In genomic region chr1:246788895-246789338, GRCh38 we compare ENCODE assay signal across 1 cellular context.
TF ChIP-seq lines count a peak whose summit lies in the region.

No MANE protein-coding gene starts in this region.

TF ChIP-seq in WTC11, 78 proteins besides CTCF, POLR2A, EP300 and RAD21 (continued from another document):
- no peak for TF ChIP-seq OVOL2 (CRISPR knock-in tag; IDR thresholded peaks at IDR 0.05; ENCODE audit: borderline replicate concordance)
- TF ChIP-seq FOXJ3 (CRISPR knock-in tag; IDR thresholded peaks at IDR 0.05; ENCODE audit: borderline replicate concordance), result no peak
- no peak for TF ChIP-seq HMGXB4 (CRISPR knock-in tag; IDR thresholded peaks at IDR 0.05)
- TF ChIP-seq NFATC4 (CRISPR knock-in tag; IDR thresholded peaks at IDR 0.05), result no peak
- TF ChIP-seq TEAD1 (CRISPR knock-in tag; IDR thresholded peaks at IDR 0.05), result no peak
- no peak for TF ChIP-seq NR2C2 (CRISPR knock-in tag; IDR thresholded peaks at IDR 0.05)
- no peak for TF ChIP-seq ELF4 (CRISPR knock-in tag; IDR thresholded peaks at IDR 0.05; ENCODE audit: low read depth)
- TF ChIP-seq TEAD4 (CRISPR knock-in tag; IDR thresholded peaks at IDR 0.05), result no peak
- TF ChIP-seq MXD4 (CRISPR knock-in tag; IDR thresholded peaks at IDR 0.05; ENCODE audit: borderline replicate concordance), result no peak
